In the genomic region with DNA sequence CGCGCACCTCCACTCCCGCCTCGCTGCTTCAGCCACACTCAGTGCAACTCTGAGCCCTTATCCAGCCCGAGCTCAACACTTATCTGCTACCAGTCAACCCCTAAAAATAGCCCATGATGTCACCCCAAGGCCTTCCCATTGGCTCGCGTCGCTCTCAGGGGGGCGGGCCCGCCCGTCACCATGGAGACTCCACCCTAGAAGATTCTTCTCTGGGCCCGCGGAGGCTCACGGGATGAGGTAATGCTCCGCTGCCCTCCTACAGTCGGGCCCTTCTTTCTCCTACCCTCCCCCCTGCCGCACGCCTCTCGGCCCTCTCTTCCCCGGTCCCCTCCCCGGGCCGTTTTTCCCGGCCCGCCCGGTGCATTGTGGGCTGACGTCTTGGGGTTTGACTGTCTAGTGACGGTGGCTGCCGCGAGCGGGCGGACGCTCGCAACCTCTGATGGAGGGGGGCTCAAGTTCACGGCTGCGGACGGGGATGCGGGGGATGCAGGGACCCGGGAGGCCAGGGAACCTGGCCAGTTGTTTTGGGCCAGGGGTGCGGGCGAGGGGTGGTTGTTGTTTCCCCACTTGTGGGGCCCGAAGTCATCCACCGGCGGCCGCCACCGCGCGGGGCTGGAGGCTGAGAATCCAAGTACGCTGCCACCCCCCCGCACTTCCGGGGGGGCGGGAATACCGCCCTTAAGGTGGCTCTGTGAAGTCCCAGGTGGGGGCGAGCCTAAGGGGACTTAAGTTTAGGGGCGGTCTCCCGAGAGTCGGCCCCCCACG, we compare ENCODE assay signal across 1 cellular context.
A peak's percentile ranks its signal among the peaks of the same experiment; 100 is the strongest.
TF ChIP-seq lines count a peak whose summit lies in the region.

Gene JUN (minus strand): TSS at position 55 of the 765 bp plus-strand sequence. CDS start 977 bp downstream, outside the sequence.

TF ChIP-seq in K562, 482 proteins besides CTCF, POLR2A, EP300 and RAD21 (continued from another document and continues in another):
- TF ChIP-seq, protein P1, sequence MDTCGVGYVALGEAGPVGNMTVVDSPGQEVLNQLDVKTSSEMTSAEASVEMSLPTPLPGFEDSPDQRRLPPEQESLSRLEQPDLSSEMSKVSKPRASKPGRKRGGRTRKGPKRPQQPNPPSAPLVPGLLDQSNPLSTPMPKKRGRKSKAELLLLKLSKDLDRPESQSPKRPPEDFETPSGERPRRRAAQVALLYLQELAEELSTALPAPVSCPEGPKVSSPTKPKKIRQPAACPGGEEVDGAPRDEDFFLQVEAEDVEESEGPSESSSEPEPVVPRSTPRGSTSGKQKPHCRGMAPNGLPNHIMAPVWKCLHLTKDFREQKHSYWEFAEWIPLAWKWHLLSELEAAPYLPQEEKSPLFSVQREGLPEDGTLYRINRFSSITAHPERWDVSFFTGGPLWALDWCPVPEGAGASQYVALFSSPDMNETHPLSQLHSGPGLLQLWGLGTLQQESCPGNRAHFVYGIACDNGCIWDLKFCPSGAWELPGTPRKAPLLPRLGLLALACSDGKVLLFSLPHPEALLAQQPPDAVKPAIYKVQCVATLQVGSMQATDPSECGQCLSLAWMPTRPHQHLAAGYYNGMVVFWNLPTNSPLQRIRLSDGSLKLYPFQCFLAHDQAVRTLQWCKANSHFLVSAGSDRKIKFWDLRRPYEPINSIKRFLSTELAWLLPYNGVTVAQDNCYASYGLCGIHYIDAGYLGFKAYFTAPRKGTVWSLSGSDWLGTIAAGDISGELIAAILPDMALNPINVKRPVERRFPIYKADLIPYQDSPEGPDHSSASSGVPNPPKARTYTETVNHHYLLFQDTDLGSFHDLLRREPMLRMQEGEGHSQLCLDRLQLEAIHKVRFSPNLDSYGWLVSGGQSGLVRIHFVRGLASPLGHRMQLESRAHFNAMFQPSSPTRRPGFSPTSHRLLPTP (IDR thresholded peaks at IDR 0.05; ENCODE audit: borderline replicate concordance, extremely low read depth, insufficient read length) = no peak
- TF ChIP-seq ZNF764 (CRISPR knock-in tag; IDR thresholded peaks at IDR 0.05; ENCODE audit: low read depth) = no peak
- TF ChIP-seq ETV6 (IDR thresholded peaks at IDR 0.05; ENCODE audit: borderline replicate concordance in 1 of 2, low read depth in 2 of 2, low read length in 1 of 2) = no peak
- TF ChIP-seq ETV6 (CRISPR knock-in tag; IDR thresholded peaks at IDR 0.05; ENCODE audit: borderline replicate concordance) = no peak
- TF ChIP-seq RCOR1 (IDR thresholded peaks at IDR 0.05; ENCODE audit: borderline replicate concordance in 1 of 2, low read depth in 2 of 2, low read length in 2 of 2) = peak in 1 of 2 experiments; percentile 48; a peak in 2 of 4 replicates
- no peak for TF ChIP-seq FUS (optimal IDR thresholded peaks at IDR 0.05; ENCODE audit: low read depth, low read length)
- no peak for TF ChIP-seq CTCFL (IDR thresholded peaks at IDR 0.05; ENCODE audit: borderline replicate concordance, insufficient read depth, low read depth, low read length, poor library complexity, severe bottlenecking)
- peak; percentile 62; the same call in 1 of the 2 replicates for TF ChIP-seq MYC (IDR thresholded peaks at IDR 0.05; ENCODE audit: low read depth, low read length)
- peak; percentile 75; the same call in 1 of the 2 replicates for TF ChIP-seq MYC (CRISPR knock-in tag; IDR thresholded peaks at IDR 0.05; ENCODE audit: borderline replicate concordance, low read depth)
- TF ChIP-seq, protein P2, sequence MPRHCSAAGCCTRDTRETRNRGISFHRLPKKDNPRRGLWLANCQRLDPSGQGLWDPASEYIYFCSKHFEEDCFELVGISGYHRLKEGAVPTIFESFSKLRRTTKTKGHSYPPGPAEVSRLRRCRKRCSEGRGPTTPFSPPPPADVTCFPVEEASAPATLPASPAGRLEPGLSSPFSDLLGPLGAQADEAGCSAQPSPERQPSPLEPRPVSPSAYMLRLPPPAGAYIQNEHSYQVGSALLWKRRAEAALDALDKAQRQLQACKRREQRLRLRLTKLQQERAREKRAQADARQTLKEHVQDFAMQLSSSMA (CRISPR knock-in tag; IDR thresholded peaks at IDR 0.05) = no peak
- no peak for TF ChIP-seq CHD4 (IDR thresholded peaks at IDR 0.05; ENCODE audit: insufficient read depth, insufficient replicate concordance, low read depth, low read length, poor library complexity, severe bottlenecking)
- no peak for TF ChIP-seq TCF15 (CRISPR knock-in tag; IDR thresholded peaks at IDR 0.05)
- TF ChIP-seq, protein P3, sequence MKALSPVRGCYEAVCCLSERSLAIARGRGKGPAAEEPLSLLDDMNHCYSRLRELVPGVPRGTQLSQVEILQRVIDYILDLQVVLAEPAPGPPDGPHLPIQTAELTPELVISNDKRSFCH (CRISPR knock-in tag; IDR thresholded peaks at IDR 0.05) = no peak
- TF ChIP-seq, protein P3 (tag; IDR thresholded peaks at IDR 0.05) = no peak
- no peak; the same call in 1 of the 2 replicates for TF ChIP-seq KAT7 (CRISPR knock-in tag; IDR thresholded peaks at IDR 0.05; ENCODE audit: borderline replicate concordance)
- no peak for TF ChIP-seq HOXB6 (CRISPR knock-in tag; IDR thresholded peaks at IDR 0.05; ENCODE audit: borderline replicate concordance)
- no peak for TF ChIP-seq PYGO2 (tag; IDR thresholded peaks at IDR 0.05)
- no peak for TF ChIP-seq CHCHD3 (CRISPR knock-in tag; IDR thresholded peaks at IDR 0.05)
- no peak for TF ChIP-seq ZBTB8A (IDR thresholded peaks at IDR 0.05; ENCODE audit: partially characterized antibody)
- TF ChIP-seq JUND (IDR thresholded peaks at IDR 0.05; ENCODE audit: borderline replicate concordance, low read depth, low read length) = peak; percentile 99
- TF ChIP-seq JUND (tag; IDR thresholded peaks at IDR 0.05; ENCODE audit: borderline replicate concordance, low read depth, low read length) = peak; percentile 98; the same call in 2 of the 3 replicates
- TF ChIP-seq, protein P4, sequence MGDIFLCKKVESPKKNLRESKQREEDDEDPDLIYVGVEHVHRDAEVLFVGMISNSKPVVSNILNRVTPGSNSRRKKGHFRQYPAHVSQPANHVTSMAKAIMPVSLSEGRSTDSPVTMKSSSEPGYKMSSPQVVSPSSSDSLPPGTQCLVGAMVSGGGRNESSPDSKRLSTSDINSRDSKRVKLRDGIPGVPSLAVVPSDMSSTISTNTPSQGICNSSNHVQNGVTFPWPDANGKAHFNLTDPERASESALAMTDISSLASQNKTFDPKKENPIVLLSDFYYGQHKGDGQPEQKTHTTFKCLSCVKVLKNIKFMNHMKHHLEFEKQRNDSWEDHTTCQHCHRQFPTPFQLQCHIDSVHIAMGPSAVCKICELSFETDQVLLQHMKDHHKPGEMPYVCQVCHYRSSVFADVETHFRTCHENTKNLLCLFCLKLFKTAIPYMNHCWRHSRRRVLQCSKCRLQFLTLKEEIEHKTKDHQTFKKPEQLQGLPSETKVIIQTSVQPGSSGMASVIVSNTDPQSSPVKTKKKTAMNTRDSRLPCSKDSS (IDR thresholded peaks at IDR 0.05; ENCODE audit: low read depth, partially characterized antibody) = no peak
- TF ChIP-seq CTBP1 (IDR thresholded peaks at IDR 0.05; ENCODE audit: borderline replicate concordance) = peak; percentile 66; the same call in 1 of the 2 replicates
- peak; percentile 60; the same call in 1 of the 2 replicates for TF ChIP-seq ZNF12 (CRISPR knock-in tag; IDR thresholded peaks at IDR 0.05)
- peak in 2 of 3 experiments; percentile 75 to 85 for TF ChIP-seq YY1 (IDR thresholded peaks at IDR 0.05; ENCODE audit: borderline replicate concordance in 1 of 3, control insufficient read depth in 1 of 3, extremely low read depth in 1 of 3, insufficient read depth in 3 of 3, insufficient read length in 1 of 3, insufficient replicate concordance in 2 of 3, low read depth in 1 of 3, low read length in 2 of 3)
- TF ChIP-seq, protein P5, sequence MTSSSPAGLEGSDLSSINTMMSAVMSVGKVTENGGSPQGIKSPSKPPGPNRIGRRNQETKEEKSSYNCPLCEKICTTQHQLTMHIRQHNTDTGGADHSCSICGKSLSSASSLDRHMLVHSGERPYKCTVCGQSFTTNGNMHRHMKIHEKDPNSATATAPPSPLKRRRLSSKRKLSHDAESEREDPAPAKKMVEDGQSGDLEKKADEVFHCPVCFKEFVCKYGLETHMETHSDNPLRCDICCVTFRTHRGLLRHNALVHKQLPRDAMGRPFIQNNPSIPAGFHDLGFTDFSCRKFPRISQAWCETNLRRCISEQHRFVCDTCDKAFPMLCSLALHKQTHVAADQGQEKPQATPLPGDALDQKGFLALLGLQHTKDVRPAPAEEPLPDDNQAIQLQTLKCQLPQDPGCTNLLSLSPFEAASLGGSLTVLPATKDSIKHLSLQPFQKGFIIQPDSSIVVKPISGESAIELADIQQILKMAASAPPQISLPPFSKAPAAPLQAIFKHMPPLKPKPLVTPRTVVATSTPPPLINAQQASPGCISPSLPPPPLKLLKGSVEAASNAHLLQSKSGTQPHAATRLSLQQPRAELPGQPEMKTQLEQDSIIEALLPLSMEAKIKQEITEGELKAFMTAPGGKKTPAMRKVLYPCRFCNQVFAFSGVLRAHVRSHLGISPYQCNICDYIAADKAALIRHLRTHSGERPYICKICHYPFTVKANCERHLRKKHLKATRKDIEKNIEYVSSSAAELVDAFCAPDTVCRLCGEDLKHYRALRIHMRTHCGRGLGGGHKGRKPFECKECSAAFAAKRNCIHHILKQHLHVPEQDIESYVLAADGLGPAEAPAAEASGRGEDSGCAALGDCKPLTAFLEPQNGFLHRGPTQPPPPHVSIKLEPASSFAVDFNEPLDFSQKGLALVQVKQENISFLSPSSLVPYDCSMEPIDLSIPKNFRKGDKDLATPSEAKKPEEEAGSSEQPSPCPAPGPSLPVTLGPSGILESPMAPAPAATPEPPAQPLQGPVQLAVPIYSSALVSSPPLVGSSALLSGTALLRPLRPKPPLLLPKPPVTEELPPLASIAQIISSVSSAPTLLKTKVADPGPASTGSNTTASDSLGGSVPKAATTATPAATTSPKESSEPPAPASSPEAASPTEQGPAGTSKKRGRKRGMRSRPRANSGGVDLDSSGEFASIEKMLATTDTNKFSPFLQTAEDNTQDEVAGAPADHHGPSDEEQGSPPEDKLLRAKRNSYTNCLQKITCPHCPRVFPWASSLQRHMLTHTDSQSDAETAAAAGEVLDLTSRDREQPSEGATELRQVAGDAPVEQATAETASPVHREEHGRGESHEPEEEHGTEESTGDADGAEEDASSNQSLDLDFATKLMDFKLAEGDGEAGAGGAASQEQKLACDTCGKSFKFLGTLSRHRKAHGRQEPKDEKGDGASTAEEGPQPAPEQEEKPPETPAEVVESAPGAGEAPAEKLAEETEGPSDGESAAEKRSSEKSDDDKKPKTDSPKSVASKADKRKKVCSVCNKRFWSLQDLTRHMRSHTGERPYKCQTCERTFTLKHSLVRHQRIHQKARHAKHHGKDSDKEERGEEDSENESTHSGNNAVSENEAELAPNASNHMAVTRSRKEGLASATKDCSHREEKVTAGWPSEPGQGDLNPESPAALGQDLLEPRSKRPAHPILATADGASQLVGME (CRISPR knock-in tag; IDR thresholded peaks at IDR 0.05) = peak; percentile 39; the same call in 1 of the 2 replicates
- TF ChIP-seq RBBP5 (IDR thresholded peaks at IDR 0.05; ENCODE audit: borderline replicate concordance, insufficient read depth, low read length, poor library complexity, severe bottlenecking) = peak; percentile 41
- TF ChIP-seq E2F6 (IDR thresholded peaks at IDR 0.05; ENCODE audit: borderline replicate concordance in 1 of 2, extremely low read depth in 1 of 2, insufficient read depth in 1 of 2, insufficient read length in 1 of 2, low read depth in 1 of 2, low read length in 1 of 2, poor library complexity in 1 of 2, severe bottlenecking in 1 of 2) = peak in 1 of 2 experiments; percentile 71
- 0 out of 2 replicates have a peak, but pooled peaks have one; percentile 48 for TF ChIP-seq ZNF232 (CRISPR knock-in tag; IDR thresholded peaks at IDR 0.05)
- TF ChIP-seq HDAC8 (tag; IDR thresholded peaks at IDR 0.05) = 0 out of 2 replicates have a peak, but pooled peaks have one; percentile 31
- no peak for TF ChIP-seq DLX4 (CRISPR knock-in tag; IDR thresholded peaks at IDR 0.05)
- TF ChIP-seq TRIM25 (IDR thresholded peaks at IDR 0.05; ENCODE audit: borderline replicate concordance) = no peak
- peak; percentile 96 for TF ChIP-seq GTF2F1 (IDR thresholded peaks at IDR 0.05; ENCODE audit: low read depth, low read length)
- TF ChIP-seq ARNT (IDR thresholded peaks at IDR 0.05) = peak in 1 of 2 experiments; percentile 88; a peak in 2 of 4 replicates
- TF ChIP-seq MCM7 (IDR thresholded peaks at IDR 0.05) = no peak
- no peak for TF ChIP-seq SPI1 (IDR thresholded peaks at IDR 0.05; ENCODE audit: borderline replicate concordance, low read depth, low read length)
